16 cellular contexts compared by ENCODE assay signal in the genomic region with DNA sequence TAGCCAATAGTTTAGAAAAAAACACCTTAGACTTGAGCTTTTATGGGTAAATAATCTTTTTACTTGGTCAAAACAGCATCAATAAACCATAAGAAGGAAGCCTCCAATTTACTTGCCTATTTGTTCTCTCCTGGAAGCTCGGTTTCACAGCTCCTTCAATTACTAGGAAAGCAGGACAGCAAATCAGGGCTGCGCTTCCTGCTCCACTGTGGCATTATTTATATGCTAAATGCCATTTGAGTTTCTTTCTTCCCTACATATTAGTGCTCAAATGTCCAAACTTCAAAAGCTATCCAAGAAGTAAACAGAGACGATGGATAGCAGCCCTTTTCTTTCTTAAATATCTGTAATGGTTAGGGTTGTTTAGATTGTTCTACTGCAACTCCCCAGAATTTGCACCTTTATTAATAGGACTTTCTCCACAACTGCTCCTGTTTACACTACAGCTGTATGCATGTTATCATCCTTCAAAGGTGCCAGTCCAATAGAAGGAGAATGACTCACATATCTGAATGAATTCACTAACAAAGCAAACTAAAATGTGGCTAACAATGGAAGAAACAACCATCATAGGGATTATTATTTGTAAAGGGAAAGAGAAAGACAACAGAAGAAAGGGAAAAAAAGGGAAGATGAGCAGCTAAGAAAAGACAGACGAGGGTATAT.
"Had no signal": no experiment of that assay in that cellular context is flagged by ENCODE, and none has a peak within 500 bp of the region (broad histone marks: within the 10 kb centered on the region; RNA-seq: fewer than 3 reads in every experiment).

No MANE protein-coding gene starts in this region.

- H3K27ac ChIP-seq: brain microvascular endothelial cell, esophagus squamous epithelium, prostate gland, upper lobe of left lung had no signal

- DNase-seq: activated B cell treated with CpG ODN at 0.5 μM for 24 hours; activated CD4-positive, alpha-beta T cell treated with anti-CD3 and anti-CD28 coated beads, Interleukin-2, amount 50 U/mL, for 1 hour; activated naive CD4-positive, alpha-beta T cell treated with anti-CD3 and anti-CD28 coated beads, Interleukin-2, amount 10 ng/mL, durations not matched to agents 7 days and 5 days; activated T-cell treated with anti-CD3 and anti-CD28 coated beads for 4 hours; brain microvascular endothelial cell; cerebellar nuclear complex; esophagus squamous epithelium; foreskin fibroblast; left colon; naive thymus-derived CD4-positive, alpha-beta T cell; nucleus accumbens; stimulated activated naive CD8-positive, alpha-beta T cell treated with anti-CD3 and anti-CD28 coated beads, Interleukin-15, Interleukin-2, amounts not matched to agents 100 U/mL and 50 U/mL, for 24 hours; upper lobe of left lung had no signal

- H3K27me3 Mint-ChIP-seq: activated B cell treated with CpG ODN at 0.5 μM for 24 hours; activated naive CD4-positive, alpha-beta T cell treated with anti-CD3 and anti-CD28 coated beads, Interleukin-2, amount 10 ng/mL, durations not matched to agents 7 days and 5 days; naive thymus-derived CD4-positive, alpha-beta T cell had no signal

- H3K36me3 ChIP-seq: brain microvascular endothelial cell, esophagus squamous epithelium, prostate gland, upper lobe of left lung had no signal

- H3K36me3 Mint-ChIP-seq: activated naive CD4-positive, alpha-beta T cell treated with anti-CD3 and anti-CD28 coated beads, Interleukin-2, amount 10 ng/mL, durations not matched to agents 7 days and 5 days had no signal

- H3K4me3 ChIP-seq: esophagus squamous epithelium, prostate gland, upper lobe of left lung had no signal

- H3K9me3 ChIP-seq: esophagus squamous epithelium, prostate gland, upper lobe of left lung had no signal

- H3K27me3 ChIP-seq: brain microvascular endothelial cell, esophagus squamous epithelium, upper lobe of left lung had no signal

- H3K4me3 Mint-ChIP-seq: activated B cell treated with CpG ODN at 0.5 μM for 24 hours; activated naive CD4-positive, alpha-beta T cell treated with anti-CD3 and anti-CD28 coated beads, Interleukin-2, amount 10 ng/mL, durations not matched to agents 7 days and 5 days; naive thymus-derived CD4-positive, alpha-beta T cell had no signal

- H3K4me1 ChIP-seq: prostate gland had no signal

- ATAC-seq: naive thymus-derived CD4-positive, alpha-beta T cell; sciatic nerve; stimulated activated naive CD8-positive, alpha-beta T cell treated with anti-CD3 and anti-CD28 coated beads, Interleukin-15, Interleukin-2, amounts not matched to agents 100 U/mL and 50 U/mL, for 24 hours had no signal

- H3K4me1 Mint-ChIP-seq: activated B cell treated with CpG ODN at 0.5 μM for 24 hours; activated naive CD4-positive, alpha-beta T cell treated with anti-CD3 and anti-CD28 coated beads, Interleukin-2, amount 10 ng/mL, durations not matched to agents 7 days and 5 days had no signal

- H3K27ac Mint-ChIP-seq: activated B cell treated with CpG ODN at 0.5 μM for 24 hours; activated naive CD4-positive, alpha-beta T cell treated with anti-CD3 and anti-CD28 coated beads, Interleukin-2, amount 10 ng/mL, durations not matched to agents 7 days and 5 days; activated T-helper 2 cell treated with anti-CD3 and anti-CD28 coated beads, Interferon-gamma antibody, Interleukin-2, Interleukin-4, amounts not matched to agents 10 μg/mL and 5 μg/mL and 100 μg/mL, durations not matched to agents 14 hours and 24 hours and 36 hours; naive thymus-derived CD4-positive, alpha-beta T cell had no signal

- H3K9me3 Mint-ChIP-seq: activated B cell treated with CpG ODN at 0.5 μM for 24 hours; activated naive CD4-positive, alpha-beta T cell treated with anti-CD3 and anti-CD28 coated beads, Interleukin-2, amount 10 ng/mL, durations not matched to agents 7 days and 5 days; activated T-helper 2 cell treated with anti-CD3 and anti-CD28 coated beads, Interferon-gamma antibody, Interleukin-2, Interleukin-4, amounts not matched to agents 10 μg/mL and 5 μg/mL and 100 μg/mL, durations not matched to agents 14 hours and 24 hours and 36 hours; naive thymus-derived CD4-positive, alpha-beta T cell had no signal
